In genomic region chr3:112889357-112889756, GRCh38 we compare ENCODE assay signal across 15 cellular contexts. TPM values are rescaled to one million over a fixed set of nuclear protein-coding genes. Genes with fewer than 3 reads are reported as not detected.
DNase-seq lines count a peak whose midpoint lies in the region; ATAC-seq and TF ChIP-seq lines count a peak whose summit lies in the region.
"Had no signal": no experiment of that assay in that cellular context is flagged by ENCODE, and none has a peak within 500 bp of the region (broad histone marks: within the 10 kb centered on the region; RNA-seq: fewer than 3 reads in every experiment).

No MANE protein-coding gene starts in this region.

- H3K9me3 ChIP-seq in H9 (ENCODE audit: control insufficient read depth, low read depth, low read length) = no peaks in the 10 kb centered on the region
- no peaks in the 10 kb centered on the region for H3K9me3 ChIP-seq in SK-N-MC (ENCODE audit: low read depth, low read length)

- no peaks in the 10 kb centered on the region for H4K20me1 ChIP-seq in H9 (ENCODE audit: control insufficient read depth, insufficient read depth, insufficient read length)

- H3K23me2 ChIP-seq in H9 (ENCODE audit: insufficient read length, low read depth, low read length, poor library complexity, severe bottlenecking) = no peaks in the 10 kb centered on the region

- H3K4me3 Mint-ChIP-seq in H9 = no peak overlapping the region

- DNase-seq in H9 = no peak
- DNase-seq in SK-N-MC (ENCODE audit: low read depth, low spot score) = no peak
- peak; percentile 43 for DNase-seq in islet precursor cell
- DNase-seq in NOMO-1 (lab: John Stamatoyannopoulos, UW; ENCODE audit: unreplicated experiment in 2 of 2) = no peak
- DNase-seq in inferior parietal cortex (ENCODE audit: extremely low spot score) = no peak
- DNase-seq: Caco-2, IMR-90, NCI-H146, NCI-H2227 treated with DMSO at 0.1 percent for 48 hours, NCI-H526 had no signal

- H3K56ac ChIP-seq in H9 (ENCODE audit: insufficient read length, low read depth, low read length) = no peak overlapping the region

- H2BK20ac ChIP-seq in H9 (ENCODE audit: low read depth, low read length, poor library complexity, severe bottlenecking) = no peak overlapping the region

- no peak overlapping the region for H2AK5ac ChIP-seq in H9 (ENCODE audit: insufficient read length, low read length)

- H2BK5ac ChIP-seq in H9 (ENCODE audit: insufficient read length, low read length) = no peak overlapping the region

- no peak for ATAC-seq in GM21723 (IDR thresholded peaks at IDR 0.05; ENCODE audit: unreplicated experiment)
- no peak for ATAC-seq in HG02623 (IDR thresholded peaks at IDR 0.05; ENCODE audit: unreplicated experiment)

- no peak overlapping the region for H3K18ac ChIP-seq in H9 (ENCODE audit: insufficient read length, low read depth, low read length)

- H4K8ac ChIP-seq in H9 (replicated peaks; ENCODE audit: insufficient read length, low read depth, low read length) = no peak overlapping the region

- no CpG with 5 or more reads among the region's 3 CpGs for WGBS in H9 (ENCODE audit: extremely low coverage, insufficient read length, low lambda C conversion rate)

- no peak for TF ChIP-seq CTCF in H9 (conservative IDR thresholded peaks at IDR 0.05)

- H3K79me1 ChIP-seq in H9 (ENCODE audit: insufficient read depth, low read depth, low read length, poor library complexity, severe bottlenecking) = no peaks in the 10 kb centered on the region

- peaks cover 3 to 6% of the 10 kb centered on the region in 2 experiments; a peak in 4 of 5 replicates for H3K9me3 Mint-ChIP-seq in H9

- H3K14ac ChIP-seq in H9 (ENCODE audit: insufficient read depth, low read length) = no peak overlapping the region

- H3K27me3 Mint-ChIP-seq in H9 (ENCODE audit: low read depth) = no peaks in the 10 kb centered on the region

- peaks cover 22 to 25% of the 10 kb centered on the region in 2 experiments for H3K4me1 Mint-ChIP-seq in H9

- H3K4me3 ChIP-seq in SK-N-MC = peak overlapping the region; percentile 20; the same call in 1 of the 2 replicates

- no peak overlapping the region for H2BK15ac ChIP-seq in H9 (ENCODE audit: low read depth, low read length)

- H3K27ac ChIP-seq in H9 (ENCODE audit: insufficient read length, low read depth, low read length) = no peak overlapping the region
- H3K27ac ChIP-seq in SK-N-MC = peak overlapping the region; percentile 57; the same call in 1 of the 2 replicates
- H3K27ac ChIP-seq: C4-2B had no signal

- H2BK120ac ChIP-seq in H9 (ENCODE audit: low read depth, low read length, poor library complexity, severe bottlenecking) = no peak overlapping the region

- H3K23ac ChIP-seq in H9 (ENCODE audit: insufficient read length, low read depth, low read length) = no peak overlapping the region

- H3K4ac ChIP-seq in H9 (ENCODE audit: low read depth, low read length) = no peak overlapping the region

- no peak overlapping the region for H4K5ac ChIP-seq in H9 (ENCODE audit: insufficient read length, low read depth, low read length)

- H3K4me2 ChIP-seq in H9 (ENCODE audit: insufficient read depth, insufficient read length, low read length) = no peak overlapping the region

- H3K36me3 ChIP-seq in SK-N-MC (ENCODE audit: insufficient read depth, low read length) = no peaks in the 10 kb centered on the region

- H3K4me1 ChIP-seq in H9 (ENCODE audit: insufficient read depth, low read length) = peaks cover 6% of the 10 kb centered on the region; the same call in 1 of the 2 replicates
- H3K4me1 ChIP-seq: Caco-2 had no signal

- no peak overlapping the region for H3T11ph ChIP-seq in H9 (ENCODE audit: low read length)

- H3K9ac ChIP-seq in H9 (ENCODE audit: extremely low read depth, insufficient read length, low read length) = no peak overlapping the region
- no peak overlapping the region for H3K9ac ChIP-seq in SK-N-MC (ENCODE audit: insufficient read length)

- H2AFZ ChIP-seq in H9 (ENCODE audit: low read length) = no peak overlapping the region

- H3K27ac Mint-ChIP-seq in H9 = peak overlapping the region; percentile 60 to 73 (median 71); a peak in 6 of 7 replicates

- H2BK12ac ChIP-seq in H9 (ENCODE audit: insufficient read length, low read depth, low read length) = no peak overlapping the region

- H3K36me3 Mint-ChIP-seq in H9 (ENCODE audit: insufficient read depth in 1 of 3, low read depth in 3 of 3) = peaks cover 0 to 8% (median 5%) of the 10 kb centered on the region in 3 experiments; a peak in 5 of 7 replicates

- no peaks in the 10 kb centered on the region for H3K27me3 ChIP-seq in H9 (ENCODE audit: insufficient read depth, low read length)

- H4K91ac ChIP-seq in H9 (ENCODE audit: insufficient read length, low read depth, low read length) = no peak overlapping the region

- no peaks in the 10 kb centered on the region for H3K79me2 ChIP-seq in H9 (ENCODE audit: insufficient read depth, low read length)

RNA-seq across cellular contexts. Expression of gene CD200R1L, which starts 42.7 kb away (rescaled TPM):
- not detected in 2 replicates for total RNA-seq in H9 (2021)
- total RNA-seq: Caco-2; IMR-90; SK-MEL-5; T-helper 1 cell treated with Interleukin-12 subunit alpha and Interleukin-12 subunit beta and Interleukin-4 antibody, amounts not matched to agents 30 ng/mL and 1 ng/mL, for 36 hours had no signal
